ENCODE assay signal across 2 cellular contexts in the genomic region with DNA sequence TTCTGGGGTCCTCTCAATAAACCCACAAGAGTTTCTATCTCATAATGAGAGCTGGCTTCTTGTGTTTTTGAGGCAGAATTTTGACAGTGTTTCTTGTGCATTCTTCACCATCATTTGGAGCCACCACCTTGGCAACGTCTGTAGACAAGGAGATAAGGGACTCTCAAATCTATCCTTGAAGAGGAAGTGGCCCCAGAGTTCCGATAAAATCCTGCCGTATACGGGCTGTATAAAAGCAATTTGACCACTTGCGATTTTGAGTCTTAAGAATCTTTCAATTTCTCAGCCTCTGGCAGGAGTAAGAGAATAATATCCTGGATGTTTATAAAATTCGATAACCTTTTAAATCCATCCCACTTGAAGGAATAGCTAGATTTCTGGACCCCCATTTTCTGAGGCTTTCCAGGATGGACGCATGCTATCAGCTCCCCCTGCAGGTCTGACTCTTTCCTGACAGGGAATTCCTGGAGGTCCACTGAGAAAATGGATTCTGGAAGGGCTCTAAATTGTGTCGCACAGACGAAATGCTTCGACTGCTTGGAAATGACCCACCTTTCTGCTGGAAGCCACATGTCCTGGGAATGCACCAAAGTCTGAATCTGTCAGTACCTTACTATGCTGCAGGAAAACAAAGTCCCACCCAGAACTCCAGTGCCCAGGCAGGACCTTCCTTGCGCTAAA.
TF ChIP-seq lines count a peak whose summit lies in the region.

No MANE protein-coding gene starts in this region.

TF ChIP-seq in GM12891, 5 proteins besides CTCF, POLR2A, EP300 and RAD21:
- TF ChIP-seq SPI1 (IDR thresholded peaks at IDR 0.05; ENCODE audit: low read depth, low read length) (peak; percentile 69), POLR2AphosphoS5 (IDR thresholded peaks at IDR 0.05; ENCODE audit: low read depth, low read length) (no peak), POU2F2 (IDR thresholded peaks at IDR 0.05; ENCODE audit: low read depth, low read length) (no peak)

TF ChIP-seq in H1, 55 proteins besides CTCF, POLR2A, EP300 and RAD21:
- TF ChIP-seq EGR1 (IDR thresholded peaks at IDR 0.05; ENCODE audit: borderline replicate concordance, low read depth, low read length) (0 out of 2 replicates have a peak, but pooled peaks have one; percentile 11), HDAC2 (IDR thresholded peaks at IDR 0.05; ENCODE audit: borderline replicate concordance in 1 of 2, low read depth in 2 of 2, low read length in 2 of 2) (no peak), YY1 (IDR thresholded peaks at IDR 0.05; ENCODE audit: low read depth, low read length) (peak; percentile 82), TEAD4 (IDR thresholded peaks at IDR 0.05; ENCODE audit: low read depth, low read length) (peak; percentile 67; the same call in 1 of the 2 replicates)
TF ChIP-seq in H1: peak in this region for 3.
